In the genomic region with DNA sequence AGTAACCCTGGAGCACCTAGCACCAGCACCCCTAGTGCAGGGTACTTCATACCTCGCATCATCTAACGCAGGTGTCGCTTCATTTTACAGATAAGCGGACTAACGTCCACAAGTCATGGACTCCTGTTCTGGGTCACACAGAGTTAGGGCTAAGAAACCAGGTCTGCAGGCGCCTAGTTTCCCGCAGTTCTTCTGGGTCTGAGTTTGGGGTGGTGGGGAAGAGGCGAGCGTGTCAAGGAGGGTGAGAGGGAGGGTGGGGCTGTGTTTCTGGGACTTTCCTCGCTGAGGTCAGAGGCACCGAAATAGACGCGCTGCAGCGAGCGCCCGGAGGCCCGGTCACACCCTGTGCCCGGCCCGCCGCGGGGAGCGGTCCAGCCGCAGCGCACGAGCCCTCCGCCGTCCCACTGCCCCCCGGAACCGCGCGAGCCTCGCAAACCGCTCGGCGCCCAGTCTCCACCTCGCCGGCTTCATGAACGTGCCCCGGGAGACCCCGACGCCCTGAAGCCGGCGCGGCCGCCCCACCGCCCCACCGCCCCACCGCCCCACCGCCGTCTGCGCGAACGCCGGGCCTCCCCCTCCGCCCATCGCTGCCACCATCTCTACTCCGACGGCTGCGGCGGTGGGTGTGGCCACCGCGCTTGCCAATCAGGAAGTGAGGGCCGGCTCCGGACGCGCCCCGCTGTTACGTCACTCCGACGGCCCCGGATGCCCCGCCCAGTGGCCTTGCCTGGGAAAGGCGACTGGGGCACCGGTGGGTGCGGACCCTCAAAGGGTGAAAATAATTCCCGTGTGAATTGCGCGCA, we compare ENCODE assay signal across 8 cellular contexts. TPM values are rescaled to one million over a fixed set of nuclear protein-coding genes. Genes with fewer than 3 reads are reported as not detected.
DNase-seq lines count a peak whose midpoint lies in the region; ATAC-seq and TF ChIP-seq lines count a peak whose summit lies in the region.

No MANE protein-coding gene starts in this region.

- no peaks in the 10 kb centered on the region for H3K9me3 Mint-ChIP-seq in neural progenitor cell

- peaks cover 58% of the 10 kb centered on the region for H3K4me1 Mint-ChIP-seq in neural progenitor cell

- H4K20me1 ChIP-seq in neural progenitor cell (ENCODE audit: low read depth): no peaks in the 10 kb centered on the region

- H3K4me1 ChIP-seq in foreskin keratinocyte (peaks cover 11% of the 10 kb centered on the region), neural progenitor cell (peaks cover 31% of the 10 kb centered on the region), stomach smooth muscle (ENCODE audit: control insufficient read depth, insufficient read depth, low read length) (peaks cover 31% of the 10 kb centered on the region)

- H3F3A ChIP-seq in neural progenitor cell (ENCODE audit: low read depth): peaks cover 42% of the 10 kb centered on the region

- H3K27ac Mint-ChIP-seq in neural progenitor cell: peak overlapping the region; percentile 87

- H3K27me3 ChIP-seq in foreskin keratinocyte: no peaks in the 10 kb centered on the region
- H3K27me3 ChIP-seq in neural progenitor cell: no peaks in the 10 kb centered on the region
- H3K27me3 ChIP-seq in stomach smooth muscle (ENCODE audit: control insufficient read depth in 1 of 2, insufficient read depth in 2 of 2, low read length in 2 of 2): no peaks in the 10 kb centered on the region

- no peaks in the 10 kb centered on the region for H3K79me2 ChIP-seq in neural progenitor cell (ENCODE audit: low read depth)

- H3K9me3 ChIP-seq in KOPT-K1 (ENCODE audit: insufficient read depth, low read length, poor library complexity, severe bottlenecking): no peaks in the 10 kb centered on the region
- no peaks in the 10 kb centered on the region for H3K9me3 ChIP-seq in neural progenitor cell (ENCODE audit: low read depth)
- H3K9me3 ChIP-seq in stomach smooth muscle (ENCODE audit: control insufficient read depth in 2 of 2, low read length in 2 of 2): no peaks in the 10 kb centered on the region

- H3K27ac ChIP-seq in KOPT-K1 (ENCODE audit: low read depth, low read length, poor library complexity, severe bottlenecking): peak overlapping the region; percentile 99
- H3K27ac ChIP-seq in foreskin keratinocyte: peak overlapping the region; percentile 90
- no peak overlapping the region for H3K27ac ChIP-seq in neural progenitor cell
- H3K27ac ChIP-seq in stomach smooth muscle (ENCODE audit: low read length): peak overlapping the region; percentile 74

- H3K4me3 ChIP-seq in neural progenitor cell: peak overlapping the region; percentile 47
- H3K4me3 ChIP-seq in stomach smooth muscle (ENCODE audit: low read length in 2 of 2): peak overlapping the region; percentile 47 to 71

- no peak overlapping the region for H2AFZ ChIP-seq in neural progenitor cell (replicated peaks)

- ATAC-seq in GM21619 (IDR thresholded peaks at IDR 0.05; ENCODE audit: unreplicated experiment): peak; percentile 56
- peak; percentile 64 for ATAC-seq in foreskin keratinocyte

- no peaks in the 10 kb centered on the region for H3K36me3 Mint-ChIP-seq in neural progenitor cell

- peak overlapping the region; percentile 71 for H3K4me2 ChIP-seq in neural progenitor cell

- H3K27me3 Mint-ChIP-seq in neural progenitor cell (ENCODE audit: insufficient read depth, low read depth): peaks cover 10% of the 10 kb centered on the region

- no peak overlapping the region for H3K9ac ChIP-seq in neural progenitor cell
- H3K9ac ChIP-seq in stomach smooth muscle (ENCODE audit: low read length in 2 of 2): peak overlapping the region; percentile 54 to 74

- no peak for TF ChIP-seq CTCF in foreskin keratinocyte (conservative IDR thresholded peaks at IDR 0.05)
- no peak for TF ChIP-seq CTCF in neural progenitor cell (IDR thresholded peaks at IDR 0.05)

- H3K36me3 ChIP-seq in KOPT-K1 (ENCODE audit: insufficient read depth, low read length) (no peaks in the 10 kb centered on the region), neural progenitor cell (no peaks in the 10 kb centered on the region), stomach smooth muscle (ENCODE audit: control insufficient read depth in 2 of 2, insufficient read depth in 2 of 2, low read length in 2 of 2) (no peaks in the 10 kb centered on the region)

- peak; percentile 67 for DNase-seq in DMS79 (lab: John Stamatoyannopoulos, UW)
- DNase-seq in SHP77 treated with DMSO at 0.1 percent for 48 hours (lab: John Stamatoyannopoulos, UW): peak; percentile 60
- peak; percentile 77 for DNase-seq in activated gamma-delta T cell treated with anti-CD3 and anti-CD28 coated beads, Interleukin-2, amount 50 U/mL, for 16 hours (ENCODE audit: low read depth)
- DNase-seq in foreskin keratinocyte: peak in 1 of 2 donors; percentile 49
- DNase-seq in neural progenitor cell (ENCODE audit: low spot score): peak; percentile 96

- H3K4me3 Mint-ChIP-seq in neural progenitor cell: peak overlapping the region; percentile 78

RNA-seq across cellular contexts. Expression of a gene that starts 12.3 kb away (rescaled TPM):
- total RNA-seq in foreskin keratinocyte: 797 and 1,066 TPM in 2 replicates
- polyA plus RNA-seq in foreskin keratinocyte: 1,018 and 1,394 TPM in 2 replicates
- total RNA-seq in neural progenitor cell (ENCODE audit: low replicate concordance): 2.4 and 7.2 TPM in 2 replicates

RNA-seq across cellular contexts. Expression of a gene that starts 24.7 kb away (rescaled TPM):
- total RNA-seq in foreskin keratinocyte: not detected in 2 replicates
- 0.02 TPM in 1 of 2 replicates, not detected in the other for polyA plus RNA-seq in foreskin keratinocyte
- not detected in 2 replicates for total RNA-seq in neural progenitor cell (ENCODE audit: low replicate concordance)

RNA-seq across cellular contexts. Expression of a gene that starts 55.8 kb away (rescaled TPM):
- total RNA-seq in foreskin keratinocyte (12.1 and 14.8 TPM in 2 replicates), neural progenitor cell (ENCODE audit: low replicate concordance) (7.0 and 26.5 TPM in 2 replicates)
- 4.0 and 5.4 TPM in 2 replicates for polyA plus RNA-seq in foreskin keratinocyte

Comparison
In these comparisons a context has a peak if more than half of its experiments do, and no peak if none do; other contexts are left out.
1. RNA of a gene that starts 12.3 kb away (total RNA-seq): 797 to 1,066 TPM in foreskin keratinocyte; 2.4 to 7.2 TPM in neural progenitor cell; every median in the first group is over 10 times any median in the second.